In the genomic region with DNA sequence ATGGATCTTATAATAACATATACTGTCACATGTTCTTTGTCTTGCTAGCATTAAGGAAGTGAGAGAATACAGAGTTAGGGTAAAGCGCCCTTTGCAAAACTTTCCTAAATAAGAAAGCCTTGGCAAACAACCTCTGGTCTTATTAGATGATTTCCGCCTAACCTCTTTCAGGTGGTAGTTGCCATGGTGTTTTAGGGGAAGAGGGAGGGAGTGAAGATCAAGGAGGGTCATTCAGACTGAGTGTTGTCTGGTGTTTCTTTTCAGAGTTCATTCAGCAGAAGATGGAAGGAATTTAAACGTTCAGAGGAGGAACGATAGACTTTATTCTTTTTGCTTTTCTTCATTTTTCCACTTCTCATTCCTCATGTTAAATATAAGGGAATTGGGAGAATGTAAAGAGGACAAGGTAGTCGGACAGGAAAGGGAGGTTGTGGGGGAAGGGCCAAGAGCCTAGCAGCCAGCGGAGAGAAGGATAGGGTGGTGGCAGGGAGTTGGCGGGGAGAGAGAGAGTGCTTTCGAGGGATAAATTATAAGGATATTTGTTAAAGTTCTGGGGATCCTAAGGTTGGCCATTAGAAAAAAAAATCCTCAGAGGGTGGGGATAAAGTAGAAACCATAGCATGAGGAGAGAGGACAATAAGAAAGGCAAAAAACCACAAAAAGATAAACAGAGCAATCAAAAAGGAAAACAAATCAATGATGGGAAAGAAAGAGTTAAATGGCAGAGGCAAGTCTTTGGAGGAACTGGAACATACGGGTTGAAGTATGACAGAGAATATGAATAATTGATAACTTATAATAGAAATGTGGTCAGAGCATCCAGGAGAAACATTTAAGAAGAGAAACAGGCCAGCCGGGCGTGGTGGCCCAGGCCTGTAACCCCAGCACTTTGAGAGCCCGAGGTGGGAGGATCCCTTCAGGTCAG, we compare ENCODE assay signal across 21 cellular contexts. TPM values are rescaled to one million over a fixed set of nuclear protein-coding genes. Genes with fewer than 3 reads are reported as not detected.
DNase-seq lines count a peak whose midpoint lies in the region; TF ChIP-seq lines count a peak whose summit lies in the region.
"Had no signal": no experiment of that assay in that cellular context is flagged by ENCODE, and none has a peak within 500 bp of the region (broad histone marks: within the 10 kb centered on the region; RNA-seq: fewer than 3 reads in every experiment).

No MANE protein-coding gene starts in this region.

- H3K79me2 ChIP-seq in neural cell (replicated peaks; ENCODE audit: insufficient read depth, low read length), result no peaks in the 10 kb centered on the region

- H3K4me3 ChIP-seq in neural cell (ENCODE audit: low read length), result peak overlapping the region; percentile 29
- H3K4me3 ChIP-seq: cardiac muscle cell, HAP-1, upper lobe of left lung had no signal

- peak overlapping the region in 4 of 5 experiments; percentile 58 to 83 (median 68) for H3K27ac Mint-ChIP-seq in brain
- no peak overlapping the region for H3K27ac Mint-ChIP-seq in activated naive CD8-positive, alpha-beta T cell treated with anti-CD3 and anti-CD28 coated beads for 36 hours
- H3K27ac Mint-ChIP-seq: stimulated activated memory B cell treated with anti-CD40 and anti-IgM and Interleukin-4, amounts not matched to agents 10 μg/mL and 1 μg/mL and 100 μg/mL, for 72 hours had no signal

- no peak overlapping the region for H3K9ac ChIP-seq in neural cell (ENCODE audit: low read length)

- no peaks in the 10 kb centered on the region for H4K20me1 ChIP-seq in neural cell (ENCODE audit: insufficient read depth)

- TF ChIP-seq CTCF in brain (conservative IDR thresholded peaks at IDR 0.05) (no peak), neural cell (IDR thresholded peaks at IDR 0.05; ENCODE audit: poor library complexity, severe bottlenecking) (no peak)

- no peak for TF ChIP-seq RAD21 in neural cell (conservative IDR thresholded peaks at IDR 0.05)

- H3K27ac ChIP-seq in neural cell (ENCODE audit: low read length), result peak overlapping the region; percentile 24
- H3K27ac ChIP-seq: cardiac muscle cell, upper lobe of left lung had no signal

- TF ChIP-seq EP300 in neural cell (conservative IDR thresholded peaks at IDR 0.05; ENCODE audit: poor library complexity, severe bottlenecking), result no peak

- H3K36me3 Mint-ChIP-seq in brain, result no peaks in the 10 kb centered on the region
- no peaks in the 10 kb centered on the region for H3K36me3 Mint-ChIP-seq in activated naive CD8-positive, alpha-beta T cell treated with anti-CD3 and anti-CD28 coated beads for 36 hours
- H3K36me3 Mint-ChIP-seq: activated naive CD4-positive, alpha-beta T cell treated with anti-CD3 and anti-CD28 coated beads, Interleukin-2, amount 50 U/mL, for 72 hours; stimulated activated memory B cell treated with anti-CD40 and anti-IgM and Interleukin-4, amounts not matched to agents 10 μg/mL and 1 μg/mL and 100 μg/mL, for 72 hours had no signal

- no peaks in the 10 kb centered on the region for H3K27me3 ChIP-seq in neural cell (ENCODE audit: insufficient read depth, low read depth, low read length)
- H3K27me3 ChIP-seq: cardiac muscle cell, upper lobe of left lung had no signal

- H3K4me1 Mint-ChIP-seq in brain, result peaks cover 32% of the 10 kb centered on the region
- no peaks in the 10 kb centered on the region for H3K4me1 Mint-ChIP-seq in activated naive CD8-positive, alpha-beta T cell treated with anti-CD3 and anti-CD28 coated beads for 36 hours
- H3K4me1 Mint-ChIP-seq: stimulated activated memory B cell treated with anti-CD40 and anti-IgM and Interleukin-4, amounts not matched to agents 10 μg/mL and 1 μg/mL and 100 μg/mL, for 72 hours had no signal

- no peaks in the 10 kb centered on the region for H3K9me3 ChIP-seq in neural cell (ENCODE audit: low read length)
- H3K9me3 ChIP-seq: upper lobe of left lung had no signal

- H3F3A ChIP-seq in neural cell (ENCODE audit: insufficient read depth, low read length, poor library complexity, severe bottlenecking), result no peaks in the 10 kb centered on the region

- peak; percentile 55 for DNase-seq in ELF-1 (ENCODE audit: low read depth, low spot score)
- DNase-seq in NCI-H1694 treated with DMSO at 0.1 percent for 48 hours (lab: John Stamatoyannopoulos, UW), result peak; percentile 61
- no peak for DNase-seq in NCI-H2107 (lab: John Stamatoyannopoulos, UW)
- DNase-seq in activated naive CD8-positive, alpha-beta T cell treated with anti-CD3 and anti-CD28 coated beads for 36 hours, result no peak
- DNase-seq in inferior parietal cortex (ENCODE audit: extremely low spot score), result no peak
- DNase-seq in nucleus accumbens (lab: John Stamatoyannopoulos, UW), result no peak
- DNase-seq: activated CD4-positive, alpha-beta T cell treated with anti-CD3 and anti-CD28 coated beads for 4 hours; activated T-cell treated with anti-CD3 and anti-CD28 coated beads for 4 hours; effector CD8-positive, alpha-beta T cell; NCI-H748 treated with DMSO at 0.1 percent for 48 hours; T-helper 2 cell had no signal

- peaks cover 1% of the 10 kb centered on the region for H3K27me3 Mint-ChIP-seq in brain
- peaks cover 27% of the 10 kb centered on the region for H3K27me3 Mint-ChIP-seq in activated naive CD8-positive, alpha-beta T cell treated with anti-CD3 and anti-CD28 coated beads for 36 hours

- peak overlapping the region; percentile 0 to 56 (median 27) for H3K4me3 Mint-ChIP-seq in brain
- H3K4me3 Mint-ChIP-seq in activated naive CD8-positive, alpha-beta T cell treated with anti-CD3 and anti-CD28 coated beads for 36 hours, result no peak overlapping the region
- H3K4me3 Mint-ChIP-seq: stimulated activated memory B cell treated with anti-CD40 and anti-IgM and Interleukin-4, amounts not matched to agents 10 μg/mL and 1 μg/mL and 100 μg/mL, for 72 hours had no signal

- H3K4me2 ChIP-seq in neural cell (ENCODE audit: low read length), result no peak overlapping the region

- no peaks in the 10 kb centered on the region for H3K36me3 ChIP-seq in neural cell (ENCODE audit: insufficient read depth, low read length)
- H3K36me3 ChIP-seq: cardiac muscle cell, HAP-1, upper lobe of left lung had no signal

- H2AFZ ChIP-seq in neural cell (ENCODE audit: low read depth, low read length), result peak overlapping the region; percentile 7

- no peaks in the 10 kb centered on the region for H3K9me2 ChIP-seq in neural cell (ENCODE audit: insufficient read depth, low read length)

- H3K9me3 Mint-ChIP-seq in brain, result no peaks in the 10 kb centered on the region
- no peaks in the 10 kb centered on the region for H3K9me3 Mint-ChIP-seq in activated naive CD8-positive, alpha-beta T cell treated with anti-CD3 and anti-CD28 coated beads for 36 hours
- H3K9me3 Mint-ChIP-seq: activated naive CD4-positive, alpha-beta T cell treated with anti-CD3 and anti-CD28 coated beads, Interleukin-2, amount 50 U/mL, for 72 hours; stimulated activated memory B cell treated with anti-CD40 and anti-IgM and Interleukin-4, amounts not matched to agents 10 μg/mL and 1 μg/mL and 100 μg/mL, for 72 hours had no signal

TF ChIP-seq in neural cell, 6 proteins besides CTCF, POLR2A, EP300 and RAD21:
- TF ChIP-seq SMC3 (conservative IDR thresholded peaks at IDR 0.05; ENCODE audit: poor library complexity), result no peak
- TF ChIP-seq, protein P1, sequence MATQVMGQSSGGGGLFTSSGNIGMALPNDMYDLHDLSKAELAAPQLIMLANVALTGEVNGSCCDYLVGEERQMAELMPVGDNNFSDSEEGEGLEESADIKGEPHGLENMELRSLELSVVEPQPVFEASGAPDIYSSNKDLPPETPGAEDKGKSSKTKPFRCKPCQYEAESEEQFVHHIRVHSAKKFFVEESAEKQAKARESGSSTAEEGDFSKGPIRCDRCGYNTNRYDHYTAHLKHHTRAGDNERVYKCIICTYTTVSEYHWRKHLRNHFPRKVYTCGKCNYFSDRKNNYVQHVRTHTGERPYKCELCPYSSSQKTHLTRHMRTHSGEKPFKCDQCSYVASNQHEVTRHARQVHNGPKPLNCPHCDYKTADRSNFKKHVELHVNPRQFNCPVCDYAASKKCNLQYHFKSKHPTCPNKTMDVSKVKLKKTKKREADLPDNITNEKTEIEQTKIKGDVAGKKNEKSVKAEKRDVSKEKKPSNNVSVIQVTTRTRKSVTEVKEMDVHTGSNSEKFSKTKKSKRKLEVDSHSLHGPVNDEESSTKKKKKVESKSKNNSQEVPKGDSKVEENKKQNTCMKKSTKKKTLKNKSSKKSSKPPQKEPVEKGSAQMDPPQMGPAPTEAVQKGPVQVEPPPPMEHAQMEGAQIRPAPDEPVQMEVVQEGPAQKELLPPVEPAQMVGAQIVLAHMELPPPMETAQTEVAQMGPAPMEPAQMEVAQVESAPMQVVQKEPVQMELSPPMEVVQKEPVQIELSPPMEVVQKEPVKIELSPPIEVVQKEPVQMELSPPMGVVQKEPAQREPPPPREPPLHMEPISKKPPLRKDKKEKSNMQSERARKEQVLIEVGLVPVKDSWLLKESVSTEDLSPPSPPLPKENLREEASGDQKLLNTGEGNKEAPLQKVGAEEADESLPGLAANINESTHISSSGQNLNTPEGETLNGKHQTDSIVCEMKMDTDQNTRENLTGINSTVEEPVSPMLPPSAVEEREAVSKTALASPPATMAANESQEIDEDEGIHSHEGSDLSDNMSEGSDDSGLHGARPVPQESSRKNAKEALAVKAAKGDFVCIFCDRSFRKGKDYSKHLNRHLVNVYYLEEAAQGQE (IDR thresholded peaks at IDR 0.05; ENCODE audit: borderline replicate concordance), result no peak
- TF ChIP-seq MXI1 (conservative IDR thresholded peaks at IDR 0.05; ENCODE audit: poor library complexity, severe bottlenecking), result no peak
- TF ChIP-seq POLR2AphosphoS5 (IDR thresholded peaks at IDR 0.05), result no peak
- TF ChIP-seq TAF1 (IDR thresholded peaks at IDR 0.05; ENCODE audit: low read depth), result no peak
- TF ChIP-seq EZH2 (IDR thresholded peaks at IDR 0.05; ENCODE audit: borderline replicate concordance, insufficient read depth, low read length, poor library complexity, severe bottlenecking), result no peak
TF ChIP-seq in neural cell: peak in this region for 0.

RNA-seq across cellular contexts. Expression of a gene that starts 17.5 kb away (rescaled TPM):
- polyA plus RNA-seq in brain (ENCODE audit: insufficient read depth, low read depth, low replicate concordance), result 77.2 TPM
- 18.6 and 23.6 TPM in 2 replicates for polyA plus RNA-seq in neural cell
- 31.2 and 35.0 TPM in 2 replicates for polyA minus RNA-seq in neural cell
- 1 to 10 TPM; 4.4 to 5.2 TPM for total RNA-seq in activated naive CD8-positive, alpha-beta T cell treated with anti-CD3 and anti-CD28 coated beads for 36 hours

RNA-seq across cellular contexts. Expression of a gene that starts 32.5 kb away (rescaled TPM):
- polyA plus RNA-seq in brain (ENCODE audit: insufficient read depth, low read depth, low replicate concordance) (33.2 TPM), neural cell (234 and 262 TPM in 2 replicates)
- polyA minus RNA-seq in neural cell, result 91.6 and 100 TPM in 2 replicates
- 10 to 100 TPM; 52.2 to 54.2 TPM for total RNA-seq in activated naive CD8-positive, alpha-beta T cell treated with anti-CD3 and anti-CD28 coated beads for 36 hours

RNA-seq across cellular contexts. Expression of a gene that starts 36.2 kb away (rescaled TPM):
- polyA plus RNA-seq in brain (ENCODE audit: insufficient read depth, low read depth, low replicate concordance), result not detected
- not detected in 2 replicates for polyA plus RNA-seq in neural cell
- polyA minus RNA-seq in neural cell, result not detected in 2 replicates
- total RNA-seq in activated naive CD8-positive, alpha-beta T cell treated with anti-CD3 and anti-CD28 coated beads for 36 hours, result not detected
- total RNA-seq: activated naive CD4-positive, alpha-beta T cell treated with anti-CD3 and anti-CD28 coated beads, Interleukin-2, amount 50 U/mL, for 72 hours; cardiac muscle cell; mesenteric fat pad; osteoblast; skeletal muscle tissue; upper lobe of left lung had no signal
- polyA plus RNA-seq: cardiac muscle cell had no signal

Comparison
In these comparisons a context has a peak if more than half of its experiments do, and no peak if none do; other contexts are left out.
1. DNase-seq: peak in ELF-1 (single experiment) and NCI-H1694 treated with DMSO at 0.1 percent for 48 hours (single experiment); none in NCI-H2107 (single experiment), activated naive CD8-positive, alpha-beta T cell treated with anti-CD3 and anti-CD28 coated beads for 36 hours (single experiment), inferior parietal cortex (single experiment) and nucleus accumbens (0 of 56).